In the genomic region with DNA sequence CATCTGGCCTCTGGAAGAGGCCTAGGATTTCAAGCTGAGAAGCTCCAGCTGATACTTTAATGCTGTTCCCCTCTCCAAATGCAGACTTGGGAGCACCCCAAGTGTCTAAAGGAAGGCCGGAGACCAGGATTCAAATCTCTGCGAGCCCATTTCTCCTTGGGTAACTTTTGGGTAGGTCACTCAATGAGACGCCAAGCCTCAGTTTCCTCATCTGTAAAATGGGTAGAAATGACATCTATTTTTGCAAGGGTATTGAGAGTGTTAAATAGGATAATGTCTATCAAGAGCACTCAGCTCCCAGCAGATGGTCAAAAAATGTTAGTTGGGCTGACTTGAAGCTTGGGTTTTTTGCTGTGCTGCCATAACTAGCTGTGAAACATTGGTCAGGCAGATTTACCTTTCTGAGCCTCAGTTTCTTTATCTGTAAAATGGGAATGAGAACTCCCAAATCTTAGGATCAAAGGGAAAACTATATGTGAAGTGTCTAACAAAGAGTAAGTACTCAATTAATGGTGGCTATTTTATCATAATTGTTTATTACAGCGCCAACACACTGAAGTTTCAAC, we compare ENCODE assay signal across 8 cellular contexts.
"Had no signal": no experiment of that assay in that cellular context is flagged by ENCODE, and none has a peak within 500 bp of the region (broad histone marks: within the 10 kb centered on the region; RNA-seq: fewer than 3 reads in every experiment).

No MANE protein-coding gene starts in this region.

- H3K9me3 ChIP-seq: HAP-1 had no signal

- H3K4me2 ChIP-seq: GM23338 had no signal

- ATAC-seq: GM23338, HCT116 had no signal

- H3K4me3 Mint-ChIP-seq: GM23338, HFFc6 had no signal

- DNase-seq: H7, HFFc6, IMR-90, KBM-7 had no signal

- H3K9me3 Mint-ChIP-seq: GM23338, HFFc6 had no signal

- H3K36me3 ChIP-seq: HAP-1 had no signal

- H3K4me1 ChIP-seq: HAP-1 had no signal

- H3K4me3 ChIP-seq: GM23338, HAP-1 had no signal

- H2AFZ ChIP-seq: GM23338 had no signal

- H3K27ac Mint-ChIP-seq: GM23338, HFFc6 had no signal

- H3K27ac ChIP-seq: HL-60 had no signal
